ENCODE assay signal across 17 cellular contexts in the genomic region with DNA sequence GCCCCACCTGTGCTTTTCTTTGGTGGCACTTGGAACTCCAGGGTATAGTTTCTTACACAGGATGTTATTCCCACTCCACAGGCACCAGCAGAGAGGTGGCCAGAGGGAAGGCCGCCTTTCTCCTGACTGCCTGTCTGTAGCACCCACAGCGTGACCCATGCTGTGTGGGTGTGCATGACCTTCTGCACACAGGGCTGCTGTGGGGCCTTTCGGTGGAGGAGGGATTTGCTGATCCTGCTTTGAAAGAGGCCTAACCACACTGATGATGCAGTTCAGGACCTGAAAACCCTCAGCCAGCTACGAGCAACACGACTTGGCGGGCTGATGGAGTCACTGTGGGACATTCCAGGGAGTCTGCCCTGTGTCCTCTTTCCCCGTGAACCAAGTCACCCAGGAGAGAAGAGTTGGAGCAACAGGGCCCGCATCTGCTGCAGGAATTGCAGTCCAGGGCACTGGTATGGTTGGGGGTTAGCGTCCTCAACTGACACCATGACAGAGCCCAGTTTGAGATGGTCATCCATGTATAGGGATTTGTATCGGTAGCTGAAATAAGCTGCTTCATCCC. TPM values are rescaled to one million over a fixed set of nuclear protein-coding genes. Genes with fewer than 3 reads are reported as not detected.
DNase-seq lines count a peak whose midpoint lies in the region; ATAC-seq and TF ChIP-seq lines count a peak whose summit lies in the region.
"Had no signal": no experiment of that assay in that cellular context is flagged by ENCODE, and none has a peak within 500 bp of the region (broad histone marks: within the 10 kb centered on the region; RNA-seq: fewer than 3 reads in every experiment).

No MANE protein-coding gene starts in this region.

- H3K9me3 Mint-ChIP-seq in activated T-cell treated with anti-CD3 and anti-CD28 coated beads, Interleukin-2, amount 50 U/mL, for 24 hours, result no peaks in the 10 kb centered on the region
- H3K9me3 Mint-ChIP-seq in activated T-cell treated with anti-CD3 and anti-CD28 coated beads, Interleukin-2, amount 50 U/mL, for 4 hours, result no peaks in the 10 kb centered on the region
- H3K9me3 Mint-ChIP-seq in stimulated activated naive CD8-positive, alpha-beta T cell treated with anti-CD3 and anti-CD28 coated beads, Interleukin-15, Interleukin-2, amounts not matched to agents 100 ng/mL and 50 ng/mL, for 24 hours, result no peaks in the 10 kb centered on the region
- H3K9me3 Mint-ChIP-seq: activated naive CD4-positive, alpha-beta T cell treated with anti-CD3 and anti-CD28 coated beads, Interleukin-2, amount 50 U/mL, for 24 hours; IgD-negative memory B cell had no signal

- intact Hi-C loops in left lung (cut with DNase I), result loop anchor here in 1 of 2 donors (10.0 kb wide), 1 partner anchor 474 kb away; no protein-coding TSS in a partner anchor

- ATAC-seq in activated T-cell treated with anti-CD3 and anti-CD28 coated beads, Interleukin-2, amount 50 U/mL, for 4 hours, result no peak
- ATAC-seq in left lung, result peak; percentile 51
- no peak for ATAC-seq in GM21529 (IDR thresholded peaks at IDR 0.05; ENCODE audit: unreplicated experiment)
- ATAC-seq: gastrocnemius medialis, left colon had no signal

- TF ChIP-seq CTCF in left lung (IDR thresholded peaks at IDR 0.05), result no peak

- H3K4me1 Mint-ChIP-seq in activated T-cell treated with anti-CD3 and anti-CD28 coated beads, Interleukin-2, amount 50 U/mL, for 24 hours (ENCODE audit: low read depth), result peaks cover 29% of the 10 kb centered on the region
- H3K4me1 Mint-ChIP-seq in activated T-cell treated with anti-CD3 and anti-CD28 coated beads, Interleukin-2, amount 50 U/mL, for 4 hours (ENCODE audit: low read depth), result peaks cover under 1% of the 10 kb centered on the region
- peaks cover 47% of the 10 kb centered on the region for H3K4me1 Mint-ChIP-seq in stimulated activated naive CD8-positive, alpha-beta T cell treated with anti-CD3 and anti-CD28 coated beads, Interleukin-15, Interleukin-2, amounts not matched to agents 100 ng/mL and 50 ng/mL, for 24 hours (ENCODE audit: low read depth)
- H3K4me1 Mint-ChIP-seq: activated naive CD4-positive, alpha-beta T cell treated with anti-CD3 and anti-CD28 coated beads, Interleukin-2, amount 50 U/mL, for 24 hours; neural progenitor cell had no signal

- H3K4me3 Mint-ChIP-seq in activated T-cell treated with anti-CD3 and anti-CD28 coated beads, Interleukin-2, amount 50 U/mL, for 24 hours, result no peak overlapping the region
- no peak overlapping the region for H3K4me3 Mint-ChIP-seq in activated T-cell treated with anti-CD3 and anti-CD28 coated beads, Interleukin-2, amount 50 U/mL, for 4 hours
- no peak overlapping the region for H3K4me3 Mint-ChIP-seq in stimulated activated naive CD8-positive, alpha-beta T cell treated with anti-CD3 and anti-CD28 coated beads, Interleukin-15, Interleukin-2, amounts not matched to agents 100 ng/mL and 50 ng/mL, for 24 hours
- H3K4me3 Mint-ChIP-seq: activated naive CD4-positive, alpha-beta T cell treated with anti-CD3 and anti-CD28 coated beads, Interleukin-2, amount 50 U/mL, for 24 hours; IgD-negative memory B cell; neural progenitor cell had no signal

- H3K27me3 Mint-ChIP-seq in activated T-cell treated with anti-CD3 and anti-CD28 coated beads, Interleukin-2, amount 50 U/mL, for 24 hours, result no peaks in the 10 kb centered on the region
- H3K27me3 Mint-ChIP-seq in activated T-cell treated with anti-CD3 and anti-CD28 coated beads, Interleukin-2, amount 50 U/mL, for 4 hours (ENCODE audit: low read depth), result no peaks in the 10 kb centered on the region
- no peaks in the 10 kb centered on the region for H3K27me3 Mint-ChIP-seq in stimulated activated naive CD8-positive, alpha-beta T cell treated with anti-CD3 and anti-CD28 coated beads, Interleukin-15, Interleukin-2, amounts not matched to agents 100 ng/mL and 50 ng/mL, for 24 hours
- H3K27me3 Mint-ChIP-seq: activated naive CD4-positive, alpha-beta T cell treated with anti-CD3 and anti-CD28 coated beads, Interleukin-2, amount 50 U/mL, for 24 hours; IgD-negative memory B cell had no signal

- H3K4me1 ChIP-seq in left lung, result peaks cover 0 to 3% of the 10 kb centered on the region in 2 donors
- H3K4me1 ChIP-seq: neural progenitor cell had no signal

- DNase-seq in activated T-cell treated with anti-CD3 and anti-CD28 coated beads, Interleukin-2, amount 50 U/mL, for 24 hours, result peak; percentile 30
- DNase-seq in activated T-cell treated with anti-CD3 and anti-CD28 coated beads, Interleukin-2, amount 50 U/mL, for 4 hours, result no peak
- peak; percentile 47 to 52 for DNase-seq in activated T-cell treated with anti-CD3 and anti-CD28 coated beads, Interleukin-2, amount 50 U/mL, for 48 hours
- no peak for DNase-seq in left lung
- DNase-seq in NCI-H2196 (lab: John Stamatoyannopoulos, UW; ENCODE audit: unreplicated experiment), result no peak
- no peak for DNase-seq in NCI-H1105 treated with DMSO at 0.1 percent for 48 hours (lab: John Stamatoyannopoulos, UW)
- DNase-seq: gastrocnemius medialis, left colon, NCI-H187, NCI-H446, SK-N-SH had no signal

- H3K27ac ChIP-seq in left lung, result no peak overlapping the region
- H3K27ac ChIP-seq: epithelial cell of prostate, gastrocnemius medialis, neural progenitor cell had no signal

- no peak overlapping the region for H3K4me3 ChIP-seq in left lung
- H3K4me3 ChIP-seq: gastrocnemius medialis, neural progenitor cell had no signal

- peaks cover 69% of the 10 kb centered on the region for H3K36me3 Mint-ChIP-seq in activated T-cell treated with anti-CD3 and anti-CD28 coated beads, Interleukin-2, amount 50 U/mL, for 24 hours (ENCODE audit: low read depth)
- peaks cover 15% of the 10 kb centered on the region for H3K36me3 Mint-ChIP-seq in activated T-cell treated with anti-CD3 and anti-CD28 coated beads, Interleukin-2, amount 50 U/mL, for 4 hours (ENCODE audit: insufficient read depth)
- peaks cover 61% of the 10 kb centered on the region for H3K36me3 Mint-ChIP-seq in stimulated activated naive CD8-positive, alpha-beta T cell treated with anti-CD3 and anti-CD28 coated beads, Interleukin-15, Interleukin-2, amounts not matched to agents 100 ng/mL and 50 ng/mL, for 24 hours (ENCODE audit: low read depth)
- H3K36me3 Mint-ChIP-seq: IgD-negative memory B cell, neural progenitor cell had no signal

- no peaks in the 10 kb centered on the region for H3K9me3 ChIP-seq in left lung
- H3K9me3 ChIP-seq: gastrocnemius medialis, SK-N-SH had no signal

- no peak overlapping the region for H3K27ac Mint-ChIP-seq in activated T-cell treated with anti-CD3 and anti-CD28 coated beads, Interleukin-2, amount 50 U/mL, for 24 hours
- peak overlapping the region; percentile 76 for H3K27ac Mint-ChIP-seq in stimulated activated naive CD8-positive, alpha-beta T cell treated with anti-CD3 and anti-CD28 coated beads, Interleukin-15, Interleukin-2, amounts not matched to agents 100 ng/mL and 50 ng/mL, for 24 hours
- H3K27ac Mint-ChIP-seq: activated naive CD4-positive, alpha-beta T cell treated with anti-CD3 and anti-CD28 coated beads, Interleukin-2, amount 50 U/mL, for 24 hours; IgD-negative memory B cell; neural progenitor cell had no signal

- H3K36me3 ChIP-seq in left lung, result no peaks in the 10 kb centered on the region
- H3K36me3 ChIP-seq: gastrocnemius medialis, neural progenitor cell had no signal

- no peaks in the 10 kb centered on the region for H3K27me3 ChIP-seq in left lung
- H3K27me3 ChIP-seq: gastrocnemius medialis, neural progenitor cell had no signal

RNA-seq across cellular contexts. Expression of a gene that starts 49.1 kb away (rescaled TPM):
- 10 to 100 TPM; 33.6 to 72.6 (median 38.5) TPM for total RNA-seq in activated T-cell treated with anti-CD3 and anti-CD28 coated beads, Interleukin-2, amount 50 U/mL, for 4 hours
- 1 to 10 TPM; 6.5 to 9.1 TPM for total RNA-seq in left lung

RNA-seq across cellular contexts. Expression of a gene that starts 54.4 kb away (rescaled TPM):
- 10 to 100 TPM; 57.5 to 67.1 (median 64.9) TPM for total RNA-seq in activated T-cell treated with anti-CD3 and anti-CD28 coated beads, Interleukin-2, amount 50 U/mL, for 4 hours
- total RNA-seq in left lung, result 100 to 1,000 TPM; 147 to 163 TPM

Comparison
In these comparisons a context has a peak if more than half of its experiments do, and no peak if none do; other contexts are left out.
1. DNase-seq: peak in activated T-cell treated with anti-CD3 and anti-CD28 coated beads, Interleukin-2, amount 50 U/mL, for 24 hours (single experiment) and activated T-cell treated with anti-CD3 and anti-CD28 coated beads, Interleukin-2, amount 50 U/mL, for 48 hours (2 of 2); none in activated T-cell treated with anti-CD3 and anti-CD28 coated beads, Interleukin-2, amount 50 U/mL, for 4 hours (single experiment), left lung (0 of 2), NCI-H2196 (single experiment) and NCI-H1105 treated with DMSO at 0.1 percent for 48 hours (single experiment).